ENCODE assay signal across 9 cellular contexts in genomic region chr3:40800343-40800742, GRCh38.
DNase-seq lines count a peak whose midpoint lies in the region; ATAC-seq, FAIRE-seq and TF ChIP-seq lines count a peak whose summit lies in the region.
"Had no signal": no experiment of that assay in that cellular context is flagged by ENCODE, and none has a peak within 500 bp of the region (broad histone marks: within the 10 kb centered on the region; RNA-seq: fewer than 3 reads in every experiment).

No MANE protein-coding gene starts in this region.

- no peaks in the 10 kb centered on the region for H3K79me2 ChIP-seq in keratinocyte (ENCODE audit: control insufficient read depth, insufficient read depth, low read length)

- H3K9ac ChIP-seq in keratinocyte (ENCODE audit: control insufficient read depth, extremely low read depth, insufficient read depth, low read length) = no peak overlapping the region

- no peak overlapping the region for H3K4me3 ChIP-seq in keratinocyte (ENCODE audit: control insufficient read depth in 2 of 3, extremely low read depth in 1 of 3, insufficient read depth in 2 of 3, low read depth in 1 of 3, low read length in 3 of 3)

- H4K20me1 ChIP-seq in keratinocyte (ENCODE audit: control insufficient read depth, extremely low read depth, insufficient read depth, low read length) = no peaks in the 10 kb centered on the region

- H3K9me1 ChIP-seq in keratinocyte (ENCODE audit: control insufficient read depth, extremely low read depth, insufficient read depth, low read length) = no peaks in the 10 kb centered on the region

- no peak overlapping the region for H3K27ac ChIP-seq in keratinocyte (ENCODE audit: control insufficient read depth, insufficient read depth, low read length)

- FAIRE-seq in keratinocyte (lab: Jason Lieb, UNC) = peak; percentile 57

- dilution Hi-C loops in keratinocyte (cut with MboI; ENCODE audit: extremely low pct_ligation_motif_present, low sequenced_read_pairs) = no loop called here

- intact Hi-C loops in Right ventricle myocardium superior (cut with DNase I) = no loop called here
- intact Hi-C loops in cardiac septum (cut with DNase I) = no loop called here

- no peak for TF ChIP-seq CTCF in keratinocyte (optimal IDR thresholded peaks at IDR 0.05 in 1 of 3, IDR thresholded peaks at IDR 0.05 in 1 of 3, conservative IDR thresholded peaks at IDR 0.05 in 1 of 3; ENCODE audit: extremely low read depth in 1 of 3, insufficient read depth in 2 of 3, low read length in 3 of 3)

- H3K27me3 ChIP-seq in keratinocyte (ENCODE audit: control insufficient read depth, extremely low read depth, insufficient read depth, low read length) = no peaks in the 10 kb centered on the region

- H2AFZ ChIP-seq in keratinocyte (ENCODE audit: control insufficient read depth, low read length) = no peak overlapping the region

- no peak overlapping the region for H3K4me2 ChIP-seq in keratinocyte (ENCODE audit: control insufficient read depth, extremely low read depth, insufficient read depth, low read depth, low read length)

- no peak for DNase-seq in Right ventricle myocardium superior
- no peak for DNase-seq in cardiac septum (ENCODE audit: low spot score)
- peak; percentile 93 for DNase-seq in astrocyte of the hippocampus (ENCODE audit: low read depth, low spot score)
- DNase-seq in keratinocyte (ENCODE audit: low read depth, low spot score) = no peak
- no peak for DNase-seq in stimulated activated CD8-positive, alpha-beta memory T cell treated with anti-CD3 and anti-CD28 coated beads, Interleukin-4, amount 100 ng/mL, for 48 hours
- DNase-seq in GDM1 (lab: John Stamatoyannopoulos, UW) = no peak
- no peak for DNase-seq in stimulated activated naive CD4-positive, alpha-beta T cell treated with Interleukin-2 at 50 U/mL for 16 hours (lab: John Stamatoyannopoulos, UW)
- DNase-seq: NCI-H1417 had no signal

- H3K36me3 ChIP-seq in keratinocyte (ENCODE audit: control insufficient read depth in 2 of 2, extremely low read depth in 1 of 2, insufficient read depth in 2 of 2, low read length in 2 of 2) = no peaks in the 10 kb centered on the region

- ATAC-seq in Right ventricle myocardium superior (ENCODE audit: poor library complexity) (peak; percentile 69), HG02840 (IDR thresholded peaks at IDR 0.05; ENCODE audit: low FRiP score, unreplicated experiment) (no peak)

- H3K9me3 ChIP-seq in keratinocyte (ENCODE audit: control insufficient read depth, low read depth, low read length) = no peaks in the 10 kb centered on the region

- H3K4me1 ChIP-seq in keratinocyte (ENCODE audit: control insufficient read depth, extremely low read depth, insufficient read depth, low read length) = peaks cover 9% of the 10 kb centered on the region
